ENCODE assay signal across 10 cellular contexts in genomic region chr16:49875812-49876715, GRCh38. TPM values are rescaled to one million over a fixed set of nuclear protein-coding genes. Genes with fewer than 3 reads are reported as not detected.
A peak's percentile ranks its signal among the peaks of the same experiment; 100 is the strongest.
DNase-seq lines count a peak whose midpoint lies in the region; ATAC-seq and TF ChIP-seq lines count a peak whose summit lies in the region.
"Had no signal": no experiment of that assay in that cellular context is flagged by ENCODE, and none has a peak within 500 bp of the region (broad histone marks: within the 10 kb centered on the region; RNA-seq: fewer than 3 reads in every experiment).

No MANE protein-coding gene starts in this region.

- TF ChIP-seq CTCF in brain (conservative IDR thresholded peaks at IDR 0.05) (no peak), psoas muscle (IDR thresholded peaks at IDR 0.05) (no peak)

- H3K9me3 ChIP-seq in BLaER1 treated with 17β-estradiol and CSF1 and Interleukin-3, amounts not matched to agents 10 nM and 100 nM (replicated peaks in 1 of 11) = no peaks in the 10 kb centered on the region
- no peaks in the 10 kb centered on the region for H3K9me3 ChIP-seq in iPS-20b (ENCODE audit: insufficient read depth, low read depth, low read length)
- no peaks in the 10 kb centered on the region for H3K9me3 ChIP-seq in psoas muscle
- H3K9me3 ChIP-seq: BE2C had no signal

- peaks cover 10% of the 10 kb centered on the region for H3K4me1 Mint-ChIP-seq in brain

- no peaks in the 10 kb centered on the region for H3K36me3 ChIP-seq in BLaER1 treated with 17β-estradiol and CSF1 and Interleukin-3, amounts not matched to agents 10 nM and 100 nM
- H3K36me3 ChIP-seq in iPS-20b (ENCODE audit: insufficient read depth, low read depth, low read length) (no peaks in the 10 kb centered on the region), psoas muscle (ENCODE audit: insufficient read depth in 1 of 2, low read depth in 1 of 2) (no peaks in the 10 kb centered on the region)
- H3K36me3 ChIP-seq: BE2C had no signal

- H3K4me1 ChIP-seq in BLaER1 treated with 17β-estradiol and CSF1 and Interleukin-3, amounts not matched to agents 10 nM and 100 nM = peaks cover 0 to 25% (median 13%) of the 10 kb centered on the region in 10 experiments; a peak in 13 of 20 replicates
- H3K4me1 ChIP-seq in iPS-20b (ENCODE audit: insufficient read depth, low read length) (peaks cover 3% of the 10 kb centered on the region; the same call in 1 of the 2 replicates), psoas muscle (no peaks in the 10 kb centered on the region)
- H3K4me1 ChIP-seq: BE2C had no signal

- peaks cover 12 to 22% (median 18%) of the 10 kb centered on the region in 11 experiments; a peak in 18 of 22 replicates for H3K27me3 ChIP-seq in BLaER1 treated with 17β-estradiol and CSF1 and Interleukin-3, amounts not matched to agents 10 nM and 100 nM
- H3K27me3 ChIP-seq in iPS-20b (ENCODE audit: insufficient read depth, low read length) (peaks cover 22% of the 10 kb centered on the region; the same call in 1 of the 2 replicates), psoas muscle (ENCODE audit: insufficient read depth in 3 of 3, low read length in 2 of 3) (peaks cover 0 to 5% (median 0%) of the 10 kb centered on the region in 3 donors)
- H3K27me3 ChIP-seq: BE2C had no signal

- peak overlapping the region; percentile 42 to 65 (median 54) for H3K4me2 ChIP-seq in BLaER1 treated with 17β-estradiol and CSF1 and Interleukin-3, amounts not matched to agents 10 nM and 100 nM

- 16 to 29% (median 21%) methylated on average over 31 to 45 of the region's 45 CpGs for WGBS in psoas muscle, 3 donors

- no peaks in the 10 kb centered on the region for H3K36me3 Mint-ChIP-seq in brain

- ATAC-seq in psoas muscle (peak in 2 of 4 donors; percentile 11 to 64), HG02884 (IDR thresholded peaks at IDR 0.05; ENCODE audit: unreplicated experiment) (no peak)

- no peak overlapping the region for H3K27ac ChIP-seq in BLaER1 treated with 17β-estradiol and CSF1 and Interleukin-3, amounts not matched to agents 10 nM and 100 nM
- H3K27ac ChIP-seq in iPS-20b (ENCODE audit: low read length) (no peak overlapping the region), psoas muscle (no peak overlapping the region)

- peak overlapping the region in 1 of 11 experiments; percentile 15; a peak in 1 of 22 replicates for H3K9ac ChIP-seq in BLaER1 treated with 17β-estradiol and CSF1 and Interleukin-3, amounts not matched to agents 10 nM and 100 nM
- H3K9ac ChIP-seq in iPS-20b (ENCODE audit: low read depth, low read length) = peak overlapping the region; percentile 6; the same call in 1 of the 2 replicates

- H3K27me3 Mint-ChIP-seq in brain = peaks cover 10% of the 10 kb centered on the region

- DNase-seq in psoas muscle = no peak
- DNase-seq in SKM-1 treated with dmso at 0.1 percent for 144 hours (lab: John Stamatoyannopoulos, UW; ENCODE audit: unreplicated experiment) = no peak
- DNase-seq in NK-92 (lab: John Stamatoyannopoulos, UW; ENCODE audit: unreplicated experiment) = no peak
- DNase-seq in Kasumi-1 (lab: John Stamatoyannopoulos, UW) = no peak

- peak overlapping the region in 4 of 10 experiments; percentile 25 to 38 (median 33); a peak in 6 of 20 replicates for H3K4me3 ChIP-seq in BLaER1 treated with 17β-estradiol and CSF1 and Interleukin-3, amounts not matched to agents 10 nM and 100 nM
- H3K4me3 ChIP-seq in iPS-20b (ENCODE audit: low read length) (peak overlapping the region; percentile 60; the same call in 1 of the 2 replicates), psoas muscle (peak overlapping the region; percentile 48)

- H3K4me3 Mint-ChIP-seq in brain = peak overlapping the region in 1 of 5 experiments; percentile 32
- H3K4me3 Mint-ChIP-seq: stimulated activated naive CD8-positive, alpha-beta T cell treated with anti-CD3 and anti-CD28 coated beads, Interleukin-15, Interleukin-2, amounts not matched to agents 100 ng/mL and 50 ng/mL, for 24 hours had no signal

- peak overlapping the region in 3 of 5 experiments; percentile 5 to 65 (median 16) for H3K27ac Mint-ChIP-seq in brain
- H3K27ac Mint-ChIP-seq: stimulated activated naive CD8-positive, alpha-beta T cell treated with anti-CD3 and anti-CD28 coated beads, Interleukin-15, Interleukin-2, amounts not matched to agents 100 ng/mL and 50 ng/mL, for 24 hours had no signal

- H3K9me3 Mint-ChIP-seq in brain = no peaks in the 10 kb centered on the region
- H3K9me3 Mint-ChIP-seq: stimulated activated naive CD8-positive, alpha-beta T cell treated with anti-CD3 and anti-CD28 coated beads, Interleukin-15, Interleukin-2, amounts not matched to agents 100 ng/mL and 50 ng/mL, for 24 hours had no signal

- H4K20me1 ChIP-seq in BLaER1 treated with 17β-estradiol and CSF1 and Interleukin-3, amounts not matched to agents 10 nM and 100 nM = no peaks in the 10 kb centered on the region; a peak in 1 of 22 replicates

- intact Hi-C loops in psoas muscle (cut with DNase I) = loop anchor here in 1 of 2 donors (2.0 kb wide), 1 partner anchor 465 kb away; no protein-coding TSS in a partner anchor

RNA-seq across cellular contexts. Expression of gene ZNF423, which starts 20.2 kb away (rescaled TPM):
- polyA plus RNA-seq in brain (ENCODE audit: insufficient read depth, low read depth, low replicate concordance) (32.7 TPM), psoas muscle (1 to 10 TPM; 2.3 to 5.4 (median 4.4) TPM)
- total RNA-seq in psoas muscle = 10 to 100 TPM; 14.4 to 30.7 (median 20.6) TPM
